In genomic region chr4:87657525-87657924, GRCh38 we compare ENCODE assay signal across 16 cellular contexts. TPM values are rescaled to one million over a fixed set of nuclear protein-coding genes. Genes with fewer than 3 reads are reported as not detected.
DNase-seq lines count a peak whose midpoint lies in the region; ATAC-seq, FAIRE-seq and TF ChIP-seq lines count a peak whose summit lies in the region.
"Had no signal": no experiment of that assay in that cellular context is flagged by ENCODE, and none has a peak within 500 bp of the region (broad histone marks: within the 10 kb centered on the region; RNA-seq: fewer than 3 reads in every experiment).

No MANE protein-coding gene starts in this region.

- H3K27me3 ChIP-seq in ACC112 (ENCODE audit: insufficient read depth, low read length), result no peaks in the 10 kb centered on the region
- no peaks in the 10 kb centered on the region for H3K27me3 ChIP-seq in gastrocnemius medialis
- H3K27me3 ChIP-seq in upper lobe of right lung, result no peaks in the 10 kb centered on the region
- H3K27me3 ChIP-seq: cardiac muscle cell, upper lobe of left lung had no signal

- H3K4me1 ChIP-seq in ACC112 (ENCODE audit: control insufficient read depth, insufficient read depth, low read length, unreplicated experiment) (peaks cover 27% of the 10 kb centered on the region), gastrocnemius medialis (no peaks in the 10 kb centered on the region), upper lobe of right lung (no peaks in the 10 kb centered on the region)
- H3K4me1 ChIP-seq: upper lobe of left lung had no signal

- no peaks in the 10 kb centered on the region for H3K79me2 ChIP-seq in ACC112 (ENCODE audit: control insufficient read depth, insufficient read depth, low read length, unreplicated experiment)

- H2AFZ ChIP-seq in ACC112 (ENCODE audit: low read length, unreplicated experiment), result peak overlapping the region; percentile 49

- ATAC-seq in GM21737 (IDR thresholded peaks at IDR 0.05; ENCODE audit: unreplicated experiment) (no peak), gastrocnemius medialis (no peak), upper lobe of right lung (no peak)
- ATAC-seq: activated CD8-positive, alpha-beta T cell treated with anti-CD3 and anti-CD28 coated beads for 36 hours had no signal

- no peak for TF ChIP-seq CTCF in GM20000 (IDR thresholded peaks at IDR 0.05; ENCODE audit: extremely low read depth, missing control alignments)
- TF ChIP-seq CTCF in gastrocnemius medialis (IDR thresholded peaks at IDR 0.05 in 4 of 5, conservative IDR thresholded peaks at IDR 0.05 in 1 of 5), result no peak
- TF ChIP-seq CTCF in upper lobe of right lung (IDR thresholded peaks at IDR 0.05), result no peak

- no peak for TF ChIP-seq POLR2A in gastrocnemius medialis (IDR thresholded peaks at IDR 0.05)

- in situ Hi-C loops in gastrocnemius medialis (cut with MboI; ENCODE audit: low sequenced_read_pairs in 4 of 4), result no loop called here

- H3K9me3 ChIP-seq in gastrocnemius medialis (no peaks in the 10 kb centered on the region), upper lobe of right lung (no peaks in the 10 kb centered on the region)
- H3K9me3 ChIP-seq: upper lobe of left lung had no signal

- H3K27ac ChIP-seq in ACC112 (ENCODE audit: low read depth, low read length) (peak overlapping the region; percentile 40), gastrocnemius medialis (no peak overlapping the region), upper lobe of right lung (no peak overlapping the region)
- H3K27ac ChIP-seq: cardiac muscle cell, upper lobe of left lung had no signal

- intact Hi-C loops in gastrocnemius medialis (cut with DNase I; ENCODE audit: low total_unique reads), result no loop called here
- intact Hi-C loops in upper lobe of right lung (cut with DNase I), result no loop called here

- DNase-seq in HTR-8/SVneo (ENCODE audit: insufficient read length, low spot score) (peak; percentile 27), astrocyte of the hippocampus (ENCODE audit: low read depth, low spot score) (peak; percentile 75), iris pigment epithelial cell (ENCODE audit: low read depth) (peak; percentile 79), GM20000 (ENCODE audit: low spot score) (no peak), gastrocnemius medialis (no peak), upper lobe of right lung (no peak)
- DNase-seq: activated CD8-positive, alpha-beta T cell treated with anti-CD3 and anti-CD28 coated beads for 36 hours; NCI-H1417 treated with DMSO at 0.1 percent for 48 hours; NCI-H748 treated with DMSO at 0.1 percent for 48 hours; Right ventricle myocardium superior; stimulated activated CD4-positive, alpha-beta T cell treated with anti-CD3 and anti-CD28 coated beads, Interleukin-1b, Interleukin-23, amount 100 ng/mL, for 48 hours; upper lobe of left lung had no signal

- H3K36me3 ChIP-seq in ACC112 (ENCODE audit: insufficient read depth, low read length), result no peaks in the 10 kb centered on the region
- H3K36me3 ChIP-seq in gastrocnemius medialis, result no peaks in the 10 kb centered on the region
- no peaks in the 10 kb centered on the region for H3K36me3 ChIP-seq in upper lobe of right lung
- H3K36me3 ChIP-seq: cardiac muscle cell, upper lobe of left lung had no signal

- FAIRE-seq in HTR-8/SVneo (lab: Jason Lieb, UNC), result no peak
- FAIRE-seq: GM12891 had no signal

- H3K4me3 ChIP-seq in ACC112 (ENCODE audit: low read depth, low read length) (no peak overlapping the region), gastrocnemius medialis (no peak overlapping the region), upper lobe of right lung (no peak overlapping the region)
- H3K4me3 ChIP-seq: cardiac muscle cell, upper lobe of left lung had no signal

RNA-seq across cellular contexts. Expression of gene DMP1, which starts 7.4 kb away (rescaled TPM):
- total RNA-seq in gastrocnemius medialis (under 1 TPM in 1 of 4 donors, not detected in 3; 0.11 TPM), upper lobe of right lung (not detected)
- total RNA-seq: activated CD8-positive, alpha-beta T cell treated with anti-CD3 and anti-CD28 coated beads for 36 hours; cardiac muscle cell; Right ventricle myocardium superior; upper lobe of left lung had no signal

RNA-seq across cellular contexts. Expression of gene DSPP, which starts 49.2 kb away (rescaled TPM):
- total RNA-seq in gastrocnemius medialis, result not detected
- total RNA-seq in upper lobe of right lung, result not detected
- total RNA-seq: activated CD8-positive, alpha-beta T cell treated with anti-CD3 and anti-CD28 coated beads for 36 hours; cardiac muscle cell; Right ventricle myocardium superior; upper lobe of left lung had no signal

Comparison
In these comparisons a context has a peak if more than half of its experiments do, and no peak if none do; other contexts are left out.
1. DNase-seq: peak in HTR-8/SVneo (single experiment), astrocyte of the hippocampus (single experiment) and iris pigment epithelial cell (single experiment); none in GM20000 (single experiment), gastrocnemius medialis (0 of 2) and upper lobe of right lung (single experiment).